In the genomic region with DNA sequence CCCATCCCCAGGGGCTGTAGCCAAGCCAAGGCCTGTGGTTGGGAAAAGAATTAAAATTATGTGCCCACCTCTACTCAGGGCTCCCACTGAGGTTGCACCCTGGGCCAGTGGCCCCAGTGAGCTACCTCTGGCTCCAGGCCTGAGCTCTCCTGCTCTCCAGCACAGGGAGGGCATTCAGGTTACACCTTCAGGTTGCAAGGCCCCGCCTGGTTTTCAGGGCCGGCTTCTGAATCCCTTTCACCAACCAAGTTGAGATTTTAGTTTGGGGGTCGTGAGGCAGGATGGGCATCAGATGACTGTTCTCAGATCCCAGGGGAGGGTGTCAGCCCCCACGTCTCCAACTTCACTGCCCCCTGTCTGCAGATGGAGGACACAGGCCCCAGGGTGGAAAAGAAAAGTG, we compare ENCODE assay signal across 20 cellular contexts. TPM values are rescaled to one million over a fixed set of nuclear protein-coding genes. Genes with fewer than 3 reads are reported as not detected.
"Had no signal": no experiment of that assay in that cellular context is flagged by ENCODE, and none has a peak within 500 bp of the region (broad histone marks: within the 10 kb centered on the region; RNA-seq: fewer than 3 reads in every experiment).

No MANE protein-coding gene starts in this region.

- H3K27ac Mint-ChIP-seq: activated CD8-positive, alpha-beta memory T cell treated with anti-CD3 and anti-CD28 coated beads, Interleukin-2, amount 10 ng/mL, durations not matched to agents 7 days and 5 days; activated naive CD4-positive, alpha-beta T cell treated with anti-CD3 and anti-CD28 coated beads, Interleukin-2, amount 10 ng/mL, durations not matched to agents 7 days and 5 days; memory B cell; naive thymus-derived CD8-positive, alpha-beta T cell; stimulated activated naive CD8-positive, alpha-beta T cell treated with anti-CD3 and anti-CD28 coated beads, Interleukin-15, amount 100 ng/mL, for 72 hours had no signal

- DNase-seq: activated CD4-positive, alpha-beta T cell treated with anti-CD3 and anti-CD28 coated beads for 1 hour; activated CD4-positive, alpha-beta T cell treated with anti-CD3 and anti-CD28 coated beads, Interleukin-2, amount 50 U/mL, for 48 hours; activated CD8-positive, alpha-beta memory T cell treated with anti-CD3 and anti-CD28 coated beads, Interleukin-2, amount 10 ng/mL, durations not matched to agents 7 days and 5 days; activated naive CD4-positive, alpha-beta T cell treated with anti-CD3 and anti-CD28 coated beads, Interleukin-2, amount 10 ng/mL, durations not matched to agents 7 days and 5 days; activated T-cell treated with anti-CD3 and anti-CD28 coated beads, Interleukin-2, amount 50 U/mL, for 1 hour; foreskin fibroblast; hippocampal formation; kidney glomerular epithelial cell; left ventricle myocardium superior; naive thymus-derived CD8-positive, alpha-beta T cell; sigmoid colon; stimulated activated CD4-positive, alpha-beta T cell treated with anti-CD3 and anti-CD28 coated beads, Interleukin-1b, Interleukin-23, amount 100 ng/mL, for 48 hours; stimulated activated naive CD8-positive, alpha-beta T cell treated with anti-CD3 and anti-CD28 coated beads, Interleukin-15, amount 100 ng/mL, for 72 hours; testis had no signal

- H3K27me3 ChIP-seq: cardiac muscle cell, sigmoid colon, testis, upper lobe of left lung had no signal

- H3K36me3 Mint-ChIP-seq: naive thymus-derived CD8-positive, alpha-beta T cell had no signal

- H3K9me3 ChIP-seq: esophagus muscularis mucosa, sigmoid colon, testis, upper lobe of left lung had no signal

- H3K27ac ChIP-seq: cardiac muscle cell, esophagus muscularis mucosa, sigmoid colon, testis, upper lobe of left lung had no signal

- H3K27me3 Mint-ChIP-seq: activated CD8-positive, alpha-beta memory T cell treated with anti-CD3 and anti-CD28 coated beads, Interleukin-2, amount 10 ng/mL, durations not matched to agents 7 days and 5 days; naive thymus-derived CD8-positive, alpha-beta T cell; stimulated activated naive CD8-positive, alpha-beta T cell treated with anti-CD3 and anti-CD28 coated beads, Interleukin-15, amount 100 ng/mL, for 72 hours had no signal

- H3K4me1 Mint-ChIP-seq: activated naive CD4-positive, alpha-beta T cell treated with anti-CD3 and anti-CD28 coated beads, Interleukin-2, amount 10 ng/mL, durations not matched to agents 7 days and 5 days had no signal

- H3K4me3 ChIP-seq: cardiac muscle cell, esophagus muscularis mucosa, sigmoid colon, testis, upper lobe of left lung had no signal

- H3K36me3 ChIP-seq: cardiac muscle cell, esophagus muscularis mucosa, sigmoid colon, upper lobe of left lung had no signal

- ATAC-seq: activated CD8-positive, alpha-beta memory T cell treated with anti-CD3 and anti-CD28 coated beads, Interleukin-2, amount 10 ng/mL, durations not matched to agents 7 days and 5 days; left ventricle myocardium superior; naive thymus-derived CD8-positive, alpha-beta T cell; stimulated activated naive CD8-positive, alpha-beta T cell treated with anti-CD3 and anti-CD28 coated beads, Interleukin-15, amount 100 ng/mL, for 72 hours had no signal

- H3K4me1 ChIP-seq: esophagus muscularis mucosa, sigmoid colon, testis, upper lobe of left lung had no signal

- H3K4me3 Mint-ChIP-seq: activated CD8-positive, alpha-beta memory T cell treated with anti-CD3 and anti-CD28 coated beads, Interleukin-2, amount 10 ng/mL, durations not matched to agents 7 days and 5 days; activated naive CD4-positive, alpha-beta T cell treated with anti-CD3 and anti-CD28 coated beads, Interleukin-2, amount 10 ng/mL, durations not matched to agents 7 days and 5 days; memory B cell; naive thymus-derived CD8-positive, alpha-beta T cell; stimulated activated naive CD8-positive, alpha-beta T cell treated with anti-CD3 and anti-CD28 coated beads, Interleukin-15, amount 100 ng/mL, for 72 hours had no signal

RNA-seq across cellular contexts. Expression of gene DRC7, which starts 33.0 kb away (rescaled TPM):
- total RNA-seq: activated CD8-positive, alpha-beta memory T cell treated with anti-CD3 and anti-CD28 coated beads, Interleukin-2, amount 10 ng/mL, durations not matched to agents 7 days and 5 days; astrocyte; left ventricle myocardium superior; naive thymus-derived CD8-positive, alpha-beta T cell; sigmoid colon; T-helper 1 cell treated with Interleukin-12 subunit alpha and Interleukin-12 subunit beta and Interleukin-4 antibody, amounts not matched to agents 30 ng/mL and 1 ng/mL, for 36 hours had no signal
- polyA plus RNA-seq: naive thymus-derived CD8-positive, alpha-beta T cell; sigmoid colon had no signal

RNA-seq across cellular contexts. Expression of gene ADGRG3, which starts 59.5 kb away (rescaled TPM):
- total RNA-seq: activated CD8-positive, alpha-beta memory T cell treated with anti-CD3 and anti-CD28 coated beads, Interleukin-2, amount 10 ng/mL, durations not matched to agents 7 days and 5 days; astrocyte; cardiac muscle cell; naive thymus-derived CD8-positive, alpha-beta T cell; T-helper 1 cell treated with Interleukin-12 subunit alpha and Interleukin-12 subunit beta and Interleukin-4 antibody, amounts not matched to agents 30 ng/mL and 1 ng/mL, for 36 hours had no signal
- polyA plus RNA-seq: cardiac muscle cell; naive thymus-derived CD8-positive, alpha-beta T cell had no signal
